In the genomic region with DNA sequence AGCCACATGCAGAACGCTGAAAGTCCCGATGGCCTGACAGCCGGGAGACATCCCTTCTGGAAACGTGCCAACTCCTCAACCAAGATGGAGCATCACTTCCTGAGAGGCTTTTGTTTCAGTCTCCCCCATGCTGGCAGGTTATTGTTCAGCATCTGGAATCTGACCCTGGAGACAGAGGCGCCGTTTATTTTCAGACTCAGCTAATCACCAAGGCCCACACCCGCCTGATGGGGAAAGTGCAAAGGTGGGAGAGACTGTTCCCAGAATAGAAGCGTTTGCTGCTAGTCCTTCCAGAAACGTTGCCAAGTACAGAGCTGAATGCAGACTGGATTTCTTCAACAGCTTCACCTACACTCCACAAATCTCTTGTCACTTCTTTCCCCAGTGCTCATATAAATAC, we compare ENCODE assay signal across 12 cellular contexts. TPM values are rescaled to one million over a fixed set of nuclear protein-coding genes. Genes with fewer than 3 reads are reported as not detected.
DNase-seq lines count a peak whose midpoint lies in the region; ATAC-seq and FAIRE-seq lines count a peak whose summit lies in the region.
"Had no signal": no experiment of that assay in that cellular context is flagged by ENCODE, and none has a peak within 500 bp of the region (broad histone marks: within the 10 kb centered on the region; RNA-seq: fewer than 3 reads in every experiment).

No MANE protein-coding gene starts in this region.

- no peaks in the 10 kb centered on the region for H3K9me3 ChIP-seq in mesenchymal stem cell (ENCODE audit: control insufficient read depth, low read length)

- H3K4me1 ChIP-seq in mesenchymal stem cell (ENCODE audit: control insufficient read depth, insufficient read depth, low read depth, low read length): peaks cover 21% of the 10 kb centered on the region

- H3K4me3 ChIP-seq in mesenchymal stem cell (ENCODE audit: insufficient read depth in 1 of 2, low read depth in 1 of 2, low read length in 2 of 2): peak overlapping the region in 1 of 2 experiments; percentile 32

- H3K4ac ChIP-seq in mesenchymal stem cell (ENCODE audit: low read depth in 1 of 2, low read length in 2 of 2): no peak overlapping the region

- no peak overlapping the region for H3K4me2 ChIP-seq in mesenchymal stem cell (ENCODE audit: low read length, poor library complexity, severe bottlenecking)

- no peak for ATAC-seq in HG03039 (IDR thresholded peaks at IDR 0.05; ENCODE audit: unreplicated experiment)

- no peak overlapping the region for H2AFZ ChIP-seq in mesenchymal stem cell (ENCODE audit: low read depth, low read length)

- no peaks in the 10 kb centered on the region for H3K36me3 ChIP-seq in mesenchymal stem cell (ENCODE audit: control insufficient read depth in 1 of 2, insufficient read depth in 2 of 2, low read depth in 1 of 2, low read length in 2 of 2)

- H3K79me1 ChIP-seq in mesenchymal stem cell (replicated peaks; ENCODE audit: low read length, poor library complexity, severe bottlenecking): no peaks in the 10 kb centered on the region

- peak; percentile 95 for FAIRE-seq in endometrium (lab: Jason Lieb, UNC)

- H3K14ac ChIP-seq in mesenchymal stem cell (ENCODE audit: low read length in 2 of 2): no peak overlapping the region

- H4K91ac ChIP-seq in mesenchymal stem cell (ENCODE audit: low read length): no peak overlapping the region

- H4K8ac ChIP-seq in mesenchymal stem cell (ENCODE audit: low read length): no peak overlapping the region

- no peak overlapping the region for H2BK5ac ChIP-seq in mesenchymal stem cell (ENCODE audit: low read depth, low read length, poor library complexity, severe bottlenecking)

- H3K27me3 ChIP-seq in mesenchymal stem cell (ENCODE audit: control insufficient read depth in 1 of 2, insufficient read depth in 1 of 2, low read length in 2 of 2): no peaks in the 10 kb centered on the region

- no peak overlapping the region for H2AK5ac ChIP-seq in mesenchymal stem cell (ENCODE audit: low read length, severe bottlenecking)

- no peak overlapping the region for H3K27ac ChIP-seq in mesenchymal stem cell (ENCODE audit: low read length, poor library complexity, severe bottlenecking)
- H3K27ac ChIP-seq: C4-2B had no signal

- DNase-seq in Ammon's horn (ENCODE audit: low spot score) (peak; percentile 17), NCI-H146 treated with DMSO at 0.1 percent for 48 hours (lab: John Stamatoyannopoulos, UW; ENCODE audit: unreplicated experiment) (peak; percentile 1), mesenchymal stem cell (peak; percentile 17), HuH-7 (ENCODE audit: low spot score) (no peak)
- DNase-seq in activated CD4-positive, CD25-positive, alpha-beta regulatory T cell (lab: John Stamatoyannopoulos, UW): no peak
- no peak for DNase-seq in activated naive CD4-positive, alpha-beta T cell (lab: John Stamatoyannopoulos, UW)
- DNase-seq: activated CD4-positive, alpha-beta T cell treated with anti-CD3 and anti-CD28 coated beads for 4 hours; activated naive CD8-positive, alpha-beta T cell treated with anti-CD3 and anti-CD28 coated beads, Interleukin-2, amount 50 U/mL, for 24 hours; midbrain had no signal

- peak overlapping the region in 1 of 2 experiments; percentile 37 for H2BK12ac ChIP-seq in mesenchymal stem cell (ENCODE audit: low read length in 2 of 2)

- no peak overlapping the region for H2BK120ac ChIP-seq in mesenchymal stem cell (ENCODE audit: low read depth, low read length)

- 46% methylated on average over 7 of the region's 9 CpGs for WGBS in mesenchymal stem cell

- H2BK15ac ChIP-seq in mesenchymal stem cell (ENCODE audit: low read depth, poor library complexity, severe bottlenecking): no peak overlapping the region

- no peak overlapping the region for H3K18ac ChIP-seq in mesenchymal stem cell (ENCODE audit: low read depth in 1 of 2, low read length in 2 of 2)

- H3K23ac ChIP-seq in mesenchymal stem cell (ENCODE audit: low read length in 2 of 2): no peak overlapping the region

- no peak overlapping the region for H3K9ac ChIP-seq in mesenchymal stem cell (ENCODE audit: low read length)

RNA-seq across cellular contexts. Expression of a gene that starts 41.8 kb away (rescaled TPM):
- polyA plus RNA-seq in mesenchymal stem cell (2013, experiment 1 of 2): 71.1 TPM
- 71.6 TPM for polyA plus RNA-seq in mesenchymal stem cell (2013, experiment 2 of 2)

Comparison
In these comparisons a context has a peak if more than half of its experiments do, and no peak if none do; other contexts are left out.
1. DNase-seq: peak in Ammon's horn (single experiment), NCI-H146 treated with DMSO at 0.1 percent for 48 hours (single experiment) and mesenchymal stem cell (single experiment); none in activated CD4-positive, CD25-positive, alpha-beta regulatory T cell (0 of 4), HuH-7 (single experiment) and activated naive CD4-positive, alpha-beta T cell (0 of 4).